In the genomic region with DNA sequence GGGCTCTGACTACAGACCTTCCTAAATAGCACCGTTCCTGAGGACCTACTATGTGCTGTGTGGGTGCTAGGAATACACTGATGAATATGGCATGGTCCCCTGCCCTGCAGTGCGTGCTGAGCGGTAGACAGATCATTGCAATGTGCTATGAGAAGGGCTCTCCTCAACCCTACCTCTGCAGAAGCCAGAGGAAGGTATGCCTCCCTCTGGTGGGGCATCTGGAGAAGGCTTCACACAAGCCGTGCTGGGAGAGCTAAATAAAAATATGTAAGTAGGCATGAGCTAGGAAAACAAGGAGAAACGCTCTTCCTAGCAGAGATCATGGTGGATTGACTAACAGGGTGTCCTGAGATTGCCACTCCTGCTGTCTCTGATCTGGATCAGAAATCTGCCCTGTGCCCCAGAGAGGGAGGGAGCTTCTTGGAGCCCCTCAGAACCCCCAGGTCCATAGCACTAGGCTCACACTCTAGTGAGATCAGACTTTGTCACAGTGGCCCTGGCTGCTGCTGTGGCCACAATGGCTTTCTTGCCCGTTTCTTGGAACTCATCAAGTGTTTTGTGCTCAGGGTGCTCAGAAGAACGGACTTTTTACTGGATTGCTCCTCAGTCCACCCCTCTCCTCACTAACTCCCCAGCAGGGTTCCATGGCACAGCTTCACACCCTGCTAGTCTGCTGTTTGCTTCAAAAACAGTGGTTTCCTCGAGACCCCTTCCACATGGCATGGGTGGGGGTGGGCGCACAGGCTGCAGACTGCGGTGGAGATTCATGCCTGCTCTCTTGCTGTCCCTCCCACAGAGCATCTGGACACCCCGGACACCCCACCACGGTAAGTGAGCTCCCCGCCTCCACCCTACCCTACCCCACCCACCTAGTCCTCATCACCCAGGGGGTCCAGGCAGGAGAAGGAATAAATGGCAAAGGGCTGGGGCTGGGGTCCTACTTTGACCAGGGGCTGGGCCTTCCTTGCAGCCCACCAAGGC, we compare ENCODE assay signal across 8 cellular contexts. TPM values are rescaled to one million over a fixed set of nuclear protein-coding genes. Genes with fewer than 3 reads are reported as not detected.
DNase-seq lines count a peak whose midpoint lies in the region; ATAC-seq and TF ChIP-seq lines count a peak whose summit lies in the region.

No MANE protein-coding gene starts in this region.

- DNase-seq in stimulated activated CD4-positive, alpha-beta T cell treated with anti-CD3 and anti-CD28 coated beads, Interleukin-1b, Interleukin-23, amount 100 ng/mL, for 48 hours: peak; percentile 40
- no peak for DNase-seq in stimulated activated CD4-positive, alpha-beta T cell treated with anti-CD3 and anti-CD28 coated beads, Interleukin-4, amount 100 ng/mL, for 24 hours
- DNase-seq in LHCN-M2 (ENCODE audit: low read depth): peak; percentile 78
- DNase-seq in glomerular endothelial cell (ENCODE audit: extremely low read depth, low read depth, low spot score): peak; percentile 48
- DNase-seq in sciatic nerve (ENCODE audit: low spot score): no peak
- DNase-seq in neuronal stem cell (ENCODE audit: low spot score): no peak

- peaks cover 4 to 40% (median 34%) of the 10 kb centered on the region in 3 experiments for H3K27me3 ChIP-seq in neuronal stem cell (ENCODE audit: control insufficient read depth in 3 of 3, insufficient read depth in 3 of 3, low read depth in 1 of 3, low read length in 3 of 3)

- H3K79me1 ChIP-seq in neuronal stem cell (ENCODE audit: low read depth, low read length): no peaks in the 10 kb centered on the region

- no peak overlapping the region for H4K91ac ChIP-seq in neuronal stem cell (ENCODE audit: low read depth, low read length, poor library complexity)

- ATAC-seq in sciatic nerve (peak; percentile 46), GM18858 (IDR thresholded peaks at IDR 0.05; ENCODE audit: unreplicated experiment) (no peak)

- no peak overlapping the region for H3K4ac ChIP-seq in neuronal stem cell (ENCODE audit: low read length)

- peaks cover 0 to 5% of the 10 kb centered on the region in 2 donors for H3K9me3 ChIP-seq in neuronal stem cell (replicated peaks in 1 of 2; ENCODE audit: control insufficient read depth in 2 of 2, insufficient read depth in 1 of 2, low read depth in 1 of 2, low read length in 2 of 2)

- TF ChIP-seq CTCF in VCaP (conservative IDR thresholded peaks at IDR 0.05): peak; percentile 84

- H2BK12ac ChIP-seq in neuronal stem cell (ENCODE audit: low read length): no peak overlapping the region

- no CpG with 5 or more reads among the region's 13 CpGs for WGBS in neuronal stem cell (ENCODE audit: extremely low coverage in 2 of 2, insufficient read length in 2 of 2, insufficient replicate concordance in 1 of 2), 2 donors

- no peak overlapping the region for H3K14ac ChIP-seq in neuronal stem cell (ENCODE audit: low read length)

- H2BK5ac ChIP-seq in neuronal stem cell (ENCODE audit: low read length): no peak overlapping the region

- H3K27ac ChIP-seq in VCaP (peak overlapping the region; percentile 40; the same call in 1 of the 2 replicates), neuronal stem cell (replicated peaks; ENCODE audit: low read length) (no peak overlapping the region)

- no peak overlapping the region for H3K23ac ChIP-seq in neuronal stem cell (ENCODE audit: low read depth, low read length, poor library complexity)

- H2BK15ac ChIP-seq in neuronal stem cell (ENCODE audit: low read length): no peak overlapping the region

- no peak overlapping the region for H2AK5ac ChIP-seq in neuronal stem cell (ENCODE audit: low read depth, low read length)

- H3K4me3 ChIP-seq in neuronal stem cell (ENCODE audit: low read length in 2 of 2): no peak overlapping the region

- H2AFZ ChIP-seq in neuronal stem cell (ENCODE audit: low read length): no peak overlapping the region

- H3K18ac ChIP-seq in neuronal stem cell (ENCODE audit: low read length): no peak overlapping the region

- no peak overlapping the region for H4K8ac ChIP-seq in neuronal stem cell (ENCODE audit: low read depth, low read length)

- no peaks in the 10 kb centered on the region for H3K36me3 ChIP-seq in neuronal stem cell (replicated peaks in 1 of 2; ENCODE audit: control insufficient read depth in 2 of 2, insufficient read depth in 2 of 2, low read length in 2 of 2)

- peaks cover 0 to 6% of the 10 kb centered on the region in 2 donors for H3K4me1 ChIP-seq in neuronal stem cell (ENCODE audit: control insufficient read depth in 2 of 2, insufficient read depth in 1 of 2, low read depth in 1 of 2, low read length in 2 of 2)

- H2BK120ac ChIP-seq in neuronal stem cell (ENCODE audit: low read depth, low read length): no peak overlapping the region

- intact Hi-C loops in sciatic nerve (cut with DNase I): loop anchor here (10.0 kb wide), 1 partner anchor 175 kb away; no protein-coding TSS in a partner anchor

- no peak overlapping the region for H3K9ac ChIP-seq in neuronal stem cell (ENCODE audit: low read depth, low read length, poor library complexity)

- H3K4me2 ChIP-seq in neuronal stem cell (ENCODE audit: insufficient read depth, low read length, poor library complexity, severe bottlenecking): no peak overlapping the region

RNA-seq across cellular contexts. Expression of a gene that starts 14.2 kb away (rescaled TPM):
- total RNA-seq in LHCN-M2 (2014; rRNA removed) (2.9 and 5.0 TPM in 2 replicates), glomerular endothelial cell (2.5 and 10.5 TPM in 2 replicates), sciatic nerve (0.31 TPM)
- 0.61 TPM for polyA plus RNA-seq in LHCN-M2 (2012)
- not detected for polyA plus RNA-seq in neuronal stem cell (2013, experiment 1 of 2)
- polyA plus RNA-seq in neuronal stem cell (2013, experiment 2 of 2): not detected

Comparison
In these comparisons a context has a peak if more than half of its experiments do, and no peak if none do; other contexts are left out.
1. DNase-seq: peak in stimulated activated CD4-positive, alpha-beta T cell treated with anti-CD3 and anti-CD28 coated beads, Interleukin-1b, Interleukin-23, amount 100 ng/mL, for 48 hours (single experiment), LHCN-M2 (single experiment) and glomerular endothelial cell (single experiment); none in stimulated activated CD4-positive, alpha-beta T cell treated with anti-CD3 and anti-CD28 coated beads, Interleukin-4, amount 100 ng/mL, for 24 hours (single experiment), sciatic nerve (single experiment) and neuronal stem cell (single experiment).